In the genomic region with DNA sequence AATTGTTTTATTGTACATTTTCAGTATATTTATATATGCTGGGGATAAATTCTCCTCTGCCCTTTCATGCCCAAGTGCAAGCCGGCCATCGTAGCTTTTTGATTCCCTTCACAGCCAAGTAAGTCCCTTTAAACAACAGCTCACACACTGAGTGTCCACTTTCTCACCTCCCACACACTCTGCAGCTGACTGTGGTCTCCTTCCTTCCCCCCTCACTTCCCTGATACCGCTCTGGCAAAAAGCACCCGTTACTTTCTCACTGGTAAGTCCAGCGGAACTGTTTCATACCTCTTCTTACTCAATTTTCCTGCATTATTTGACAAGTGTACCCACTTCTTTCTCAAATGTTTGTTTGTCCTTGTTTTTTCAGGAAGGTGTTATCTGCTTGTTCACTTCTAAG, we compare ENCODE assay signal across 1 cellular context.
TF ChIP-seq lines count a peak whose summit lies in the region.

No MANE protein-coding gene starts in this region.

TF ChIP-seq in HepG2, 621 proteins besides CTCF, POLR2A, EP300 and RAD21 (continued from another document):
- TF ChIP-seq TFE3 (CRISPR knock-in tag; IDR thresholded peaks at IDR 0.05) (no peak), HDAC2 (CRISPR knock-in tag; IDR thresholded peaks at IDR 0.05) (no peak), ZNF691 (CRISPR knock-in tag; IDR thresholded peaks at IDR 0.05; ENCODE audit: borderline replicate concordance, low read depth) (no peak), ZNF225 (CRISPR knock-in tag; IDR thresholded peaks at IDR 0.05) (no peak), NFE2L1 (CRISPR knock-in tag; IDR thresholded peaks at IDR 0.05; ENCODE audit: borderline replicate concordance) (no peak), NRL (CRISPR knock-in tag; IDR thresholded peaks at IDR 0.05; ENCODE audit: borderline replicate concordance) (no peak), EEA1 (CRISPR knock-in tag; IDR thresholded peaks at IDR 0.05; ENCODE audit: borderline replicate concordance) (no peak), ZNF441 (CRISPR knock-in tag; IDR thresholded peaks at IDR 0.05; ENCODE audit: borderline replicate concordance) (no peak), MEF2D (CRISPR knock-in tag; IDR thresholded peaks at IDR 0.05) (no peak), ZNF235 (CRISPR knock-in tag; IDR thresholded peaks at IDR 0.05; ENCODE audit: borderline replicate concordance) (no peak), POLR2AphosphoS5 (IDR thresholded peaks at IDR 0.05; ENCODE audit: low read depth, low read length) (no peak), CC2D1A (CRISPR knock-in tag; IDR thresholded peaks at IDR 0.05) (no peak), AHR (CRISPR knock-in tag; IDR thresholded peaks at IDR 0.05) (no peak)
- TF ChIP-seq, protein P1, sequence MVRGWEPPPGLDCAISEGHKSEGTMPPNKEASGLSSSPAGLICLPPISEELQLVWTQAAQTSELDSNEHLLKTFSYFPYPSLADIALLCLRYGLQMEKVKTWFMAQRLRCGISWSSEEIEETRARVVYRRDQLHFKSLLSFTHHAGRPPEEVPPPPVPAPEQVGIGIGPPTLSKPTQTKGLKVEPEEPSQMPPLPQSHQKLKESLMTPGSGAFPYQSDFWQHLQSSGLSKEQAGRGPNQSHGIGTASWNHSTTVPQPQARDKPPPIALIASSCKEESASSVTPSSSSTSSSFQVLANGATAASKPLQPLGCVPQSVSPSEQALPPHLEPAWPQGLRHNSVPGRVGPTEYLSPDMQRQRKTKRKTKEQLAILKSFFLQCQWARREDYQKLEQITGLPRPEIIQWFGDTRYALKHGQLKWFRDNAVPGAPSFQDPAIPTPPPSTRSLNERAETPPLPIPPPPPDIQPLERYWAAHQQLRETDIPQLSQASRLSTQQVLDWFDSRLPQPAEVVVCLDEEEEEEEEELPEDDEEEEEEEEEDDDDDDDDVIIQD (CRISPR knock-in tag; IDR thresholded peaks at IDR 0.05; ENCODE audit: low read depth), result no peak
- TF ChIP-seq, protein P2, sequence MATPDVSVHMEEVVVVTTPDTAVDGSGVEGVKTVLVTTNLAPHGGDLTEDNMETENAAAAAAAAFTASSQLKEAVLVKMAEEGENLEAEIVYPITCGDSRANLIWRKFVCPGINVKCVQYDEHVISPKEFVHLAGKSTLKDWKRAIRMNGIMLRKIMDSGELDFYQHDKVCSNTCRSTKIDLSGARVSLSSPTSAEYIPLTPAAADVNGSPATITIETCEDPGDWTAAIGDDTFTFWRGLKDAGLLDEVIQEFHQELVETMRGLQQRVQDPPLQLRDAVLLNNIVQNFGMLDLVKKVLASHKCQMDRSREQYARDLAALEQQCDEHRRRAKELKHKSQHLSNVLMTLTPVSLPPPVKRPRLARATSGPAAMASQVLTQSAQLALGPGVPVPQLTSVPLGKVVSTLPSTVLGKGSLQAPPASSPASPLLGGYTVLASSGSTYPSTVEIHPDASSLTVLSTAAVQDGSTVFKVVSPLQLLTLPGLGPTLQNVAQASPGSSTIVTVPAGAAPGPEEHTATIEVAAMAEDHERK (CRISPR knock-in tag; IDR thresholded peaks at IDR 0.05; ENCODE audit: low read depth), result no peak
